ENCODE assay signal across 30 cellular contexts in the genomic region with DNA sequence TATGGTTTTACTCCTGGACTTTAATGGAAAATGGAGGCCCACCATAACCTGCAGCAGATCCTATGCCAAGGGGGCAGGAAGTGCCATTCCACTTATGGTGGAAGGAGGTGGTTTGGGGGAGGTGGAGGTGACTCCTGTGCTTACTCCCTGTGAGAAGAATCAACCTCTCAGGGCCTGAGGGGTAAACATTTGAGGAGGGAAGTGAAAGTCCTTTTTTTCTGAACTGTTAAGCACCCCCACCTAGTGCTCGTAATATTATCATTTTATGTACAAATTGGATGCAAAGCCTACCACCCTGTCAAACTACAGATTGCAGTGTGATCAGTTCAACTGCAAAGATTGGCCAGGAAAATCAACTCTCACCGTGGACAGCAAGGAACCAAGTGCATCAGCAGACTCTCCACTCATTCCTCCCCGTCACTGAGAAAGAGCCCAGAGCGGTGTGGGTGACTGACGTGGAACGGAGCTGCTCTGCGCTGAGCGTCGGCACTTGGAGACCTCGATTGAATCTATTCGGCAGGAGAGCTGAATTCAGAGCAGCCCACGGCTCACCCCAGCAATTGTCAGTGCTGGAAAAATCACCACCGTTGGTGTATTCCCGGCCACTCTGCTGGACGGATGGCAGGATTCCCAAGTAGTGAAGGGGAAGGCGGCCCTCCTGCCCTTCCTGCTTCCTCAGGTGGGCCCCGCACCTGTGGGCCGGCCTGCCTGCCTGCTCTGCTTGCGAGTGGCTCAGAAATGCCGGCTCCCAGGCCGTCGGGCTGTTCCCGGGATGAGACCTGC. TPM values are rescaled to one million over a fixed set of nuclear protein-coding genes. Genes with fewer than 3 reads are reported as not detected.
DNase-seq lines count a peak whose midpoint lies in the region; ATAC-seq, FAIRE-seq and TF ChIP-seq lines count a peak whose summit lies in the region.
"Had no signal": no experiment of that assay in that cellular context is flagged by ENCODE, and none has a peak within 500 bp of the region (broad histone marks: within the 10 kb centered on the region; RNA-seq: fewer than 3 reads in every experiment).

No MANE protein-coding gene starts in this region.

- no peak overlapping the region for H3K18ac ChIP-seq in H1 (ENCODE audit: extremely low read depth, low read length)

- H4K91ac ChIP-seq in H1 (replicated peaks; ENCODE audit: insufficient read length, low read length): no peak overlapping the region

- H4K20me1 ChIP-seq in OCI-LY1 (ENCODE audit: insufficient read depth, low read length): no peaks in the 10 kb centered on the region
- H4K20me1 ChIP-seq in H1 (replicated peaks in 1 of 2; ENCODE audit: control insufficient read depth in 1 of 2, insufficient read depth in 2 of 2, low read length in 2 of 2): no peaks in the 10 kb centered on the region
- no peaks in the 10 kb centered on the region for H4K20me1 ChIP-seq in PC-9 (ENCODE audit: insufficient read depth)

- H3K4me2 ChIP-seq in OCI-LY1 (ENCODE audit: low read length) (peak overlapping the region; percentile 36), H1 (ENCODE audit: insufficient read depth in 1 of 2, low read depth in 2 of 2, low read length in 2 of 2) (no peak overlapping the region), parathyroid adenoma (ENCODE audit: low read length) (no peak overlapping the region), PC-9 (no peak overlapping the region)

- H3K4me3 ChIP-seq in H7 (ENCODE audit: insufficient read depth, low read depth, low read length) (no peak overlapping the region), OCI-LY1 (ENCODE audit: low read depth, low read length, poor library complexity, severe bottlenecking) (no peak overlapping the region), H1 (ENCODE audit: extremely low read depth in 1 of 4, insufficient read depth in 2 of 4, low read depth in 3 of 4, low read length in 4 of 4) (no peak overlapping the region), parathyroid adenoma (ENCODE audit: low read depth, low read length) (no peak overlapping the region), PC-9 (no peak overlapping the region)
- H3K4me3 ChIP-seq: cardiac muscle cell, esophagus muscularis mucosa, heart right ventricle, lower lobe of right lung, prostate gland, thoracic aorta had no signal

- intact Hi-C loops in PC-9 (cut with micrococcal nuclease; ENCODE audit: unreplicated experiment): no loop called here

- no peaks in the 10 kb centered on the region for H3K36me3 ChIP-seq in H7 (replicated peaks; ENCODE audit: control insufficient read depth, insufficient read depth, low read length)
- no peaks in the 10 kb centered on the region for H3K36me3 ChIP-seq in OCI-LY1 (ENCODE audit: insufficient read depth, low read length)
- H3K36me3 ChIP-seq in H1 (ENCODE audit: control insufficient read depth in 2 of 4, insufficient read depth in 4 of 4, low read length in 3 of 4): no peaks in the 10 kb centered on the region
- no peaks in the 10 kb centered on the region for H3K36me3 ChIP-seq in parathyroid adenoma (ENCODE audit: control insufficient read depth, insufficient read depth, low read length)
- H3K36me3 ChIP-seq in PC-9 (ENCODE audit: low read depth): no peaks in the 10 kb centered on the region
- H3K36me3 ChIP-seq: cardiac muscle cell, esophagus muscularis mucosa, heart right ventricle, lower lobe of right lung, prostate gland, thoracic aorta had no signal

- no peak for FAIRE-seq in H1 (lab: Jason Lieb, UNC)
- FAIRE-seq: D721Med had no signal

- no peak for TF ChIP-seq EP300 in H1 (IDR thresholded peaks at IDR 0.05; ENCODE audit: borderline replicate concordance in 1 of 2, low read depth in 2 of 2, low read length in 2 of 2)

- TF ChIP-seq POLR2A in H1 (IDR thresholded peaks at IDR 0.05; ENCODE audit: control extremely low read depth in 1 of 2, low read depth in 2 of 2, low read length in 2 of 2): no peak

- peaks cover 27% of the 10 kb centered on the region for H3K4me1 ChIP-seq in OCI-LY1 (ENCODE audit: insufficient read depth, low read length, severe bottlenecking)
- peaks cover 0 to 8% (median 3%) of the 10 kb centered on the region in 4 experiments; a peak in 4 of 7 replicates for H3K4me1 ChIP-seq in H1 (replicated peaks in 1 of 4; ENCODE audit: control insufficient read depth in 3 of 4, insufficient read depth in 4 of 4, low read length in 3 of 4)
- H3K4me1 ChIP-seq in parathyroid adenoma: no peaks in the 10 kb centered on the region
- H3K4me1 ChIP-seq in PC-9 (replicated peaks; ENCODE audit: insufficient read depth): no peaks in the 10 kb centered on the region
- H3K4me1 ChIP-seq: foreskin keratinocyte, heart right ventricle, lower lobe of right lung, prostate gland had no signal

- no peaks in the 10 kb centered on the region for H3K79me2 ChIP-seq in OCI-LY1 (ENCODE audit: insufficient read depth, low read length)
- H3K79me2 ChIP-seq in H1 (ENCODE audit: control insufficient read depth in 1 of 2, insufficient read depth in 2 of 2, low read length in 2 of 2): no peaks in the 10 kb centered on the region
- no peaks in the 10 kb centered on the region for H3K79me2 ChIP-seq in parathyroid adenoma
- no peaks in the 10 kb centered on the region for H3K79me2 ChIP-seq in PC-9 (ENCODE audit: low read depth)

- peak overlapping the region; percentile 55; the same call in 1 of the 2 replicates for H2BK15ac ChIP-seq in H1 (ENCODE audit: low read length)

- H3K9me3 ChIP-seq in OCI-LY1 (ENCODE audit: low read length): no peaks in the 10 kb centered on the region
- H3K9me3 ChIP-seq in H1 (ENCODE audit: insufficient read depth in 2 of 2, low read depth in 1 of 2, low read length in 1 of 2): no peaks in the 10 kb centered on the region; a peak in 1 of 4 replicates
- H3K9me3 ChIP-seq in parathyroid adenoma (ENCODE audit: control insufficient read depth, low read length): no peaks in the 10 kb centered on the region
- no peaks in the 10 kb centered on the region for H3K9me3 ChIP-seq in PC-9 (ENCODE audit: insufficient read depth, low read depth)
- H3K9me3 ChIP-seq: esophagus muscularis mucosa, heart right ventricle, lower lobe of right lung, prostate gland, thoracic aorta had no signal

- H3F3A ChIP-seq in OCI-LY1 (ENCODE audit: insufficient read depth, low read length): no peaks in the 10 kb centered on the region
- no peaks in the 10 kb centered on the region for H3F3A ChIP-seq in PC-9 (ENCODE audit: insufficient read depth, low read depth)

- H4K5ac ChIP-seq in H1 (ENCODE audit: insufficient read length, low read depth, low read length): no peak overlapping the region

- H2BK20ac ChIP-seq in H1 (ENCODE audit: low read length): peak overlapping the region; percentile 72; the same call in 1 of the 2 replicates

- H2AFZ ChIP-seq in OCI-LY1 (ENCODE audit: low read length) (no peak overlapping the region), H1 (ENCODE audit: low read length) (peak overlapping the region; percentile 90), parathyroid adenoma (peak overlapping the region; percentile 52), PC-9 (no peak overlapping the region)

- H3K27me3 ChIP-seq in H7 (ENCODE audit: control insufficient read depth, insufficient read depth, low read length): no peaks in the 10 kb centered on the region
- H3K27me3 ChIP-seq in OCI-LY1 (ENCODE audit: insufficient read depth, low read length): no peaks in the 10 kb centered on the region
- H3K27me3 ChIP-seq in H1 (replicated peaks in 1 of 4; ENCODE audit: control insufficient read depth in 3 of 4, extremely low read depth in 1 of 4, insufficient read depth in 3 of 4, low read length in 3 of 4): no peaks in the 10 kb centered on the region
- H3K27me3 ChIP-seq in parathyroid adenoma (ENCODE audit: control insufficient read depth, insufficient read depth, low read length): no peaks in the 10 kb centered on the region
- 0 out of 2 replicates have a peak, but pooled peaks cover 4% of the 10 kb centered on the region for H3K27me3 ChIP-seq in PC-9 (ENCODE audit: insufficient read depth, low read depth)
- H3K27me3 ChIP-seq: cardiac muscle cell, esophagus muscularis mucosa, foreskin keratinocyte had no signal

- H2BK12ac ChIP-seq in H1 (ENCODE audit: low read depth, low read length): peak overlapping the region; percentile 6; the same call in 1 of the 2 replicates

- no peaks in the 10 kb centered on the region for H3K23me2 ChIP-seq in H1 (ENCODE audit: low read depth, low read length)

- DNase-seq in H7 (peak; percentile 54), H1 (ENCODE audit: low read depth in 1 of 2, low spot score in 2 of 2) (no peak), PC-9 (no peak), A172 (ENCODE audit: low spot score) (no peak)
- DNase-seq: activated CD4-positive, alpha-beta memory T cell treated with anti-CD3 and anti-CD28 coated beads, Interleukin-2, amount 10 ng/mL, durations not matched to agents 7 days and 5 days; activated naive CD8-positive, alpha-beta T cell treated with anti-CD3 and anti-CD28 coated beads for 36 hours; CD4-positive, CD25-positive, alpha-beta regulatory T cell; cortex of kidney; EL; foreskin keratinocyte; GOT3; heart right ventricle; IMR-90; kidney glomerular epithelial cell; lower lobe of right lung; NCI-H2081; NCI-H345; PC-3; Right ventricle myocardium superior; stimulated activated naive CD4-positive, alpha-beta T cell; SW 1271 had no signal

- no peaks in the 10 kb centered on the region for H3K79me1 ChIP-seq in H1 (ENCODE audit: low read depth, low read length)

- H3K9ac ChIP-seq in OCI-LY1 (ENCODE audit: low read length) (peak overlapping the region; percentile 6; the same call in 1 of the 2 replicates), H1 (replicated peaks in 1 of 4; ENCODE audit: extremely low read depth in 1 of 4, low read depth in 3 of 4, low read length in 3 of 4) (no peak overlapping the region; a peak in 1 of 7 replicates), parathyroid adenoma (no peak overlapping the region)

- POLR2A ChIA-PET in H1 (lab: Charles Lee; ENCODE audit: partially characterized antibody): no interaction called here
- POLR2A ChIA-PET in PC-9 (lab: Charles Lee; ENCODE audit: unreplicated experiment): no interaction called here

- no peak overlapping the region for H3K14ac ChIP-seq in H1 (ENCODE audit: insufficient read length)

- H3K27ac ChIP-seq in OCI-LY1 (ENCODE audit: low read depth, low read length, poor library complexity, severe bottlenecking) (peak overlapping the region; percentile 32), H1 (ENCODE audit: low read depth, low read length) (no peak overlapping the region), parathyroid adenoma (no peak overlapping the region), PC-9 (no peak overlapping the region)
- H3K27ac ChIP-seq: cardiac muscle cell, esophagus muscularis mucosa, foreskin keratinocyte, heart right ventricle, lower lobe of right lung, prostate gland, thoracic aorta had no signal

- H3K9me2 ChIP-seq in OCI-LY1 (ENCODE audit: low read depth, low read length): no peaks in the 10 kb centered on the region
- H3K9me2 ChIP-seq in PC-9 (ENCODE audit: insufficient read depth): no peaks in the 10 kb centered on the region

- no peak overlapping the region for H2BK120ac ChIP-seq in H1 (replicated peaks; ENCODE audit: low read depth, low read length)

- no peak overlapping the region for H3K23ac ChIP-seq in H1 (ENCODE audit: insufficient read length)

- H2BK5ac ChIP-seq in H1 (ENCODE audit: low read depth, low read length): peak overlapping the region; percentile 15; the same call in 1 of the 2 replicates

- CTCF ChIA-PET in H1 (lab: Charles Lee; ENCODE audit: partially characterized antibody) (interaction anchor here (0.9 to 2.9 kb wide), 4 partner anchors 9 to 185 kb away, joined by 3 to 11 read pairs (median 6); no protein-coding TSS in a partner anchor), PC-9 (lab: Charles Lee) (no interaction called here)

- 0 out of 2 replicates have a peak overlapping the region, but pooled peaks have one; percentile 53 for H2AK5ac ChIP-seq in H1 (ENCODE audit: low read depth, low read length)

- TF ChIP-seq CTCF in OCI-LY1 (IDR thresholded peaks at IDR 0.05; ENCODE audit: low read length): no peak
- no peak for TF ChIP-seq CTCF in H1 (IDR thresholded peaks at IDR 0.05; ENCODE audit: control extremely low read depth in 1 of 3, insufficient read depth in 1 of 3, low read depth in 1 of 3, low read length in 3 of 3)
- no peak for TF ChIP-seq CTCF in parathyroid adenoma (IDR thresholded peaks at IDR 0.05)
- no peak for TF ChIP-seq CTCF in PC-9 (conservative IDR thresholded peaks at IDR 0.05)

- ATAC-seq in HG03432 (IDR thresholded peaks at IDR 0.05; ENCODE audit: unreplicated experiment) (no peak), GM18861 (IDR thresholded peaks at IDR 0.05; ENCODE audit: unreplicated experiment) (no peak)
- ATAC-seq: foreskin keratinocyte, heart right ventricle, lower lobe of right lung, PC-3 had no signal

- H4K8ac ChIP-seq in H1 (ENCODE audit: extremely low read depth, insufficient read depth, low read length): no peak overlapping the region

- WGBS in H1 (ENCODE audit: extremely low coverage in 1 of 2, insufficient coverage in 1 of 2, insufficient read length in 1 of 2, insufficient replicate concordance in 2 of 2, low coverage in 1 of 2, low lambda C conversion rate in 2 of 2, missing lambda C conversion rate in 1 of 2), 2 experiments: 85% methylated on average over 23 of the region's 23 CpGs; no CpG with 5 or more reads in 1 of the 2 experiments

- BruUV-seq in PC-9 (replicated peaks; lab: Mats Ljungman, UMichigan): no TSS peak

- no peak overlapping the region for H3K4ac ChIP-seq in H1 (replicated peaks; ENCODE audit: insufficient read length, low read depth, low read length)

- TF ChIP-seq RAD21 in H1 (IDR thresholded peaks at IDR 0.05 in 1 of 2, conservative IDR thresholded peaks at IDR 0.05 in 1 of 2; ENCODE audit: low read depth in 2 of 2, low read length in 2 of 2): no peak

- no peak overlapping the region for H3K56ac ChIP-seq in H1 (replicated peaks; ENCODE audit: insufficient read length, low read depth, low read length)

RNA-seq across cellular contexts. Expression of a gene that starts 46.8 kb away (rescaled TPM):
- total RNA-seq in H7 (2014; rRNA removed; shearing (Covaris generic)): 8.7 and 11.6 TPM in 2 replicates
- 28.8 and 33.6 TPM in 2 replicates for total RNA-seq in H1 (2021; fragmentation: NEBNext Ultra II Directional; extraction: Animal tissue kit (Norgen Biotek cat#: 25700))
- 11.7 and 17.5 TPM in 2 replicates for polyA plus RNA-seq in H1 (2011; rRNA removed)
- 33.1 TPM for polyA plus RNA-seq in H1 (2011; cell fraction: cytosol; rRNA removed)
- polyA plus RNA-seq in H1 (2011; cell fraction: nucleus; rRNA removed): 6.2 TPM
- polyA plus RNA-seq in H1 (2012, experiment 1 of 2): 18.0 to 39.2 TPM (median 20.0 TPM) in 4 replicates
- polyA plus RNA-seq in H1 (2012, experiment 2 of 2): 6.5 TPM
- polyA plus RNA-seq in H1 (2013, experiment 1 of 2): 42.7 TPM
- polyA plus RNA-seq in H1 (2013, experiment 2 of 2): 43.3 TPM
- 6.9 and 7.0 TPM in 2 replicates for polyA minus RNA-seq in H1 (2011; rRNA and poly(A)+ RNA removed)
- polyA minus RNA-seq in H1 (2011; cell fraction: cytosol; rRNA and poly(A)+ RNA removed): 4.6 TPM
- polyA minus RNA-seq in H1 (2011; cell fraction: nucleus; rRNA and poly(A)+ RNA removed): 26.7 TPM
- 34.5 and 40.7 TPM in 2 replicates for total RNA-seq in PC-9 (2021)
- total RNA-seq in A172 (2014; rRNA removed; shearing (Covaris generic)): 71.6 and 76.1 TPM in 2 replicates

Comparison
In these comparisons a context has a peak if more than half of its experiments do, and no peak if none do; other contexts are left out.
1. H2AFZ ChIP-seq: peak in H1 (single experiment) and parathyroid adenoma (single experiment); none in OCI-LY1 (single experiment) and PC-9 (single experiment).